1 cellular context compared by ENCODE assay signal in genomic region chr14:23557946-23558345, GRCh38.
TF ChIP-seq lines count a peak whose summit lies in the region.

No MANE protein-coding gene starts in this region.

TF ChIP-seq in HepG2, 621 proteins besides CTCF, POLR2A, EP300 and RAD21 (continued from another document):
- TF ChIP-seq ZFP62 (CRISPR knock-in tag; IDR thresholded peaks at IDR 0.05) (no peak), SKI (IDR thresholded peaks at IDR 0.05; ENCODE audit: partially characterized antibody) (no peak), IRF1 (CRISPR knock-in tag; IDR thresholded peaks at IDR 0.05; ENCODE audit: low read depth) (no peak), ZNF597 (CRISPR knock-in tag; IDR thresholded peaks at IDR 0.05) (no peak), ZBTB8A (CRISPR knock-in tag; IDR thresholded peaks at IDR 0.05; ENCODE audit: borderline replicate concordance, low read depth) (no peak), GMEB1 (CRISPR knock-in tag; IDR thresholded peaks at IDR 0.05; ENCODE audit: borderline replicate concordance) (no peak), BATF2 (CRISPR knock-in tag; IDR thresholded peaks at IDR 0.05) (no peak), FOSL1 (CRISPR knock-in tag; IDR thresholded peaks at IDR 0.05; ENCODE audit: borderline replicate concordance) (no peak), FUBP1 (CRISPR knock-in tag; IDR thresholded peaks at IDR 0.05; ENCODE audit: borderline replicate concordance) (no peak), BRD4 (CRISPR knock-in tag; IDR thresholded peaks at IDR 0.05) (no peak), GZF1 (CRISPR knock-in tag; IDR thresholded peaks at IDR 0.05) (no peak), ZNF616 (CRISPR knock-in tag; IDR thresholded peaks at IDR 0.05; ENCODE audit: low read depth) (no peak), ZNF660 (CRISPR knock-in tag; IDR thresholded peaks at IDR 0.05; ENCODE audit: borderline replicate concordance, low read depth) (no peak), TARDBP (CRISPR knock-in tag; IDR thresholded peaks at IDR 0.05) (0 out of 2 replicates have a peak, but pooled peaks have one; percentile 17), RBFOX2 (IDR thresholded peaks at IDR 0.05; ENCODE audit: low read depth, low read length) (no peak), SYNCRIP (IDR thresholded peaks at IDR 0.05; ENCODE audit: insufficient read depth, low read depth, low read length) (no peak)
